ENCODE assay signal across 1 cellular context in the genomic region with DNA sequence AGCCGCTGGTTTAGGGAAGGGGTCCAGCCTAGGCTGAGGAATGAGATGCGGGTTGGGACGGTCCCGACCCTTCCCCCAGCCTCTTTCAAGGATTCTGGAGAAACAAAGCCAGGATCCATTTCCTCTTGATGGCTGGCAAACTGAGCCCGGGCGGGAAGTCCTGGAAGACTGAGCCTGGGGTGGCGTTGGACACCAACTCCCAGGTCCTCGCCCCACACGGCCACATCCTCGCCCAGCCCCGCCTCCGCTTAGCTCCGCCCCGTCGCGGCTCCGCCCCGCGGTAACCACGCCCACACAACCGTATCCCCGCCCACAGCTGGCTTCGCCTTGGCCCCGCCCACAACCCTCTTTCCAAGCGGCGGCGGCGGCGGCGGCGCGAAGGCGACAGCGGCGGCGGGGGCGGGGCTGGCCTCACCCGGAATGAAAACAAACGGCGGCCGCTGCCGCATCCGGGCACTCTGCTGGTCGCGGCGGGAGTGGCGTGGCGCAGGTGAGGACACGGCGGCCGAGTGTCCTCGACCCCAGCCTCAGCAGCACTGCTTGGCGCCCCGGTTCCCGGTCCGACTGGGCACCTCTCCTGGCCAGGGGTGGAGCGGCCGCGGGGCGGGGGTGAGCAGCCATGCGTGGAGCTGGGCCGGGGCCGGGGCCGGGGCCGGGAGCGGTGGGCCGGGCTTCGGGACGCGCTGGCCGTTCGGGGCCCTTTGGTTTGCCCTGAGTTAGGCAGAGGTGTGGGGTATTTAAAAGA.
A peak's percentile ranks its signal among the peaks of the same experiment; 100 is the strongest.
TF ChIP-seq lines count a peak whose summit lies in the region.

Gene NUB1 (plus strand): TSS at position 456 of the 745 bp plus-strand sequence. CDS start 3,538 bp downstream, outside the sequence.

TF ChIP-seq in HepG2, 621 proteins besides CTCF, POLR2A, EP300 and RAD21 (continued from another document and continues in another):
- TF ChIP-seq ZBTB40 (IDR thresholded peaks at IDR 0.05) = no peak
- TF ChIP-seq ZBTB40 (CRISPR knock-in tag; IDR thresholded peaks at IDR 0.05) = no peak
- no peak for TF ChIP-seq IRF1 (CRISPR knock-in tag; IDR thresholded peaks at IDR 0.05; ENCODE audit: low read depth)
- TF ChIP-seq ZNF251 (CRISPR knock-in tag; IDR thresholded peaks at IDR 0.05) = no peak
- no peak for TF ChIP-seq NONO (IDR thresholded peaks at IDR 0.05)
- TF ChIP-seq NONO (CRISPR knock-in tag; conservative IDR thresholded peaks at IDR 0.05) = 0 out of 2 replicates have a peak, but pooled peaks have one; percentile 61
- no peak for TF ChIP-seq TOPORS (CRISPR knock-in tag; IDR thresholded peaks at IDR 0.05)
- TF ChIP-seq KMT2A (CRISPR knock-in tag; IDR thresholded peaks at IDR 0.05) = peak; percentile 86; the same call in 1 of the 2 replicates
- TF ChIP-seq HOMEZ (CRISPR knock-in tag; IDR thresholded peaks at IDR 0.05; ENCODE audit: low read depth) = no peak
- peak; percentile 36; the same call in 1 of the 2 replicates for TF ChIP-seq ZNF614 (CRISPR knock-in tag; IDR thresholded peaks at IDR 0.05; ENCODE audit: borderline replicate concordance)
- TF ChIP-seq NFKBIZ (CRISPR knock-in tag; IDR thresholded peaks at IDR 0.05) = no peak
- TF ChIP-seq MED13 (CRISPR knock-in tag; IDR thresholded peaks at IDR 0.05) = no peak; the same call in 1 of the 2 replicates
- TF ChIP-seq IKZF4 (CRISPR knock-in tag; IDR thresholded peaks at IDR 0.05; ENCODE audit: borderline replicate concordance, low read depth, not compliant biosample characterization) = no peak
- 0 out of 2 replicates have a peak, but pooled peaks have one; percentile 63 for TF ChIP-seq PCBP1 (IDR thresholded peaks at IDR 0.05; ENCODE audit: borderline replicate concordance, low read depth, low read length)
- TF ChIP-seq, protein P1, sequence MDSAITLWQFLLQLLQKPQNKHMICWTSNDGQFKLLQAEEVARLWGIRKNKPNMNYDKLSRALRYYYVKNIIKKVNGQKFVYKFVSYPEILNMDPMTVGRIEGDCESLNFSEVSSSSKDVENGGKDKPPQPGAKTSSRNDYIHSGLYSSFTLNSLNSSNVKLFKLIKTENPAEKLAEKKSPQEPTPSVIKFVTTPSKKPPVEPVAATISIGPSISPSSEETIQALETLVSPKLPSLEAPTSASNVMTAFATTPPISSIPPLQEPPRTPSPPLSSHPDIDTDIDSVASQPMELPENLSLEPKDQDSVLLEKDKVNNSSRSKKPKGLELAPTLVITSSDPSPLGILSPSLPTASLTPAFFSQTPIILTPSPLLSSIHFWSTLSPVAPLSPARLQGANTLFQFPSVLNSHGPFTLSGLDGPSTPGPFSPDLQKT (CRISPR knock-in tag; IDR thresholded peaks at IDR 0.05; ENCODE audit: borderline replicate concordance) = no peak
- no peak for TF ChIP-seq HIVEP1 (CRISPR knock-in tag; IDR thresholded peaks at IDR 0.05)
- TF ChIP-seq SP4 (CRISPR knock-in tag; IDR thresholded peaks at IDR 0.05) = peak; percentile 98
- no peak for TF ChIP-seq ZNF10 (CRISPR knock-in tag; IDR thresholded peaks at IDR 0.05; ENCODE audit: borderline replicate concordance, low read depth)
- TF ChIP-seq ZNF274 (CRISPR knock-in tag; IDR thresholded peaks at IDR 0.05) = peak; percentile 18; the same call in 1 of the 2 replicates
- no peak for TF ChIP-seq ZMYM3 (CRISPR knock-in tag; IDR thresholded peaks at IDR 0.05)
- TF ChIP-seq ZSCAN25 (CRISPR knock-in tag; IDR thresholded peaks at IDR 0.05) = no peak
- peak; percentile 64; the same call in 1 of the 2 replicates for TF ChIP-seq DNMT1 (CRISPR knock-in tag; IDR thresholded peaks at IDR 0.05)
- no peak for TF ChIP-seq REXO4 (CRISPR knock-in tag; IDR thresholded peaks at IDR 0.05; ENCODE audit: borderline replicate concordance)
- TF ChIP-seq, protein P2, sequence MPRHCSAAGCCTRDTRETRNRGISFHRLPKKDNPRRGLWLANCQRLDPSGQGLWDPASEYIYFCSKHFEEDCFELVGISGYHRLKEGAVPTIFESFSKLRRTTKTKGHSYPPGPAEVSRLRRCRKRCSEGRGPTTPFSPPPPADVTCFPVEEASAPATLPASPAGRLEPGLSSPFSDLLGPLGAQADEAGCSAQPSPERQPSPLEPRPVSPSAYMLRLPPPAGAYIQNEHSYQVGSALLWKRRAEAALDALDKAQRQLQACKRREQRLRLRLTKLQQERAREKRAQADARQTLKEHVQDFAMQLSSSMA (CRISPR knock-in tag; IDR thresholded peaks at IDR 0.05) = 0 out of 2 replicates have a peak, but pooled peaks have one; percentile 44
- TF ChIP-seq MIER2 (CRISPR knock-in tag; IDR thresholded peaks at IDR 0.05) = no peak
- TF ChIP-seq, protein P3, sequence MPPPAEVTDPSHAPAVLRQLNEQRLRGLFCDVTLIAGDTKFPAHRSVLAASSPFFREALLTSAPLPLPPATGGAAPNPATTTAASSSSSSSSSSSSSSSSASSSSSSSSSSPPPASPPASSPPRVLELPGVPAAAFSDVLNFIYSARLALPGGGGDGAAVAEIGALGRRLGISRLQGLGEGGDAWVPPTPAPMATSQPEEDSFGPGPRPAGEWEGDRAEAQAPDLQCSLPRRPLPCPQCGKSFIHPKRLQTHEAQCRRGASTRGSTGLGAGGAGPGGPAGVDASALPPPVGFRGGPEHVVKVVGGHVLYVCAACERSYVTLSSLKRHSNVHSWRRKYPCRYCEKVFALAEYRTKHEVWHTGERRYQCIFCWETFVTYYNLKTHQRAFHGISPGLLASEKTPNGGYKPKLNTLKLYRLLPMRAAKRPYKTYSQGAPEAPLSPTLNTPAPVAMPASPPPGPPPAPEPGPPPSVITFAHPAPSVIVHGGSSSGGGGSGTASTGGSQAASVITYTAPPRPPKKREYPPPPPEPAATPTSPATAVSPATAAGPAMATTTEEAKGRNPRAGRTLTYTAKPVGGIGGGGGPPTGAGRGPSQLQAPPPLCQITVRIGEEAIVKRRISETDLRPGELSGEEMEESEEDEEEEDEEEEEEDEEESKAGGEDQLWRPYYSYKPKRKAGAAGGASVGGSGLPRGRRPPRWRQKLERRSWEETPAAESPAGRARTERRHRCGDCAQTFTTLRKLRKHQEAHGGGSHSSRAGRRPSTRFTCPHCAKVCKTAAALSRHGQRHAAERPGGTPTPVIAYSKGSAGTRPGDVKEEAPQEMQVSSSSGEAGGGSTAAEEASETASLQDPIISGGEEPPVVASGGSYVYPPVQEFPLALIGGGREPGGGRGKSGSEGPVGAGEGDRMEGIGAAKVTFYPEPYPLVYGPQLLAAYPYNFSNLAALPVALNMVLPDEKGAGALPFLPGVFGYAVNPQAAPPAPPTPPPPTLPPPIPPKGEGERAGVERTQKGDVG (CRISPR knock-in tag; IDR thresholded peaks at IDR 0.05; ENCODE audit: borderline replicate concordance) = no peak
- TF ChIP-seq USF2 (IDR thresholded peaks at IDR 0.05; ENCODE audit: low read depth, low read length) = no peak
- no peak for TF ChIP-seq USF2 (CRISPR knock-in tag; IDR thresholded peaks at IDR 0.05; ENCODE audit: borderline replicate concordance)
- no peak for TF ChIP-seq ZNF570 (CRISPR knock-in tag; IDR thresholded peaks at IDR 0.05; ENCODE audit: borderline replicate concordance)
- TF ChIP-seq ELF1 (CRISPR knock-in tag; IDR thresholded peaks at IDR 0.05) = peak; percentile 38; the same call in 1 of the 2 replicates
- no peak for TF ChIP-seq TOE1 (CRISPR knock-in tag; IDR thresholded peaks at IDR 0.05)
